In the genomic region with DNA sequence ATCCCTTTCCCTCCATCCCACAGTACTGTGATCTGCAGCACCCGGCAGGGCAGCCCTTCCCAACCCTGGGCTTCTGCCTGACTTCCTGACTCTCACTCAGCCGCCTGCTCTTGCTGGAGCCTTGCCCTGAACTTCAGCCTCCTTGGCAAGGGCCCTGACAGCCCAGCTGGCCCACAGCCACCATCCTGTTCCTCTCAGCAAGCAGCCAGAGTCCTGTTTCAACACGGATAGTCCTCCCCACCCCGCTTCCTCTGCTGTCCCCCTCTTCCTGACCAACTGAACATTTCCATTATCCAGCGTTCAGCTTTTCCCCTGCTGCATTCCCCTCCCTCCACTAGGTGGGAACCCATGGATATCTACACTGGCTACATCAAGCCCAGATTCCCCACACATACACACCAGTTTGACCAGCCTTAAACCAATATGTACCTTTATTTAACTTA, we compare ENCODE assay signal across 8 cellular contexts.
DNase-seq lines count a peak whose midpoint lies in the region; ATAC-seq and TF ChIP-seq lines count a peak whose summit lies in the region.

No MANE protein-coding gene starts in this region.

- H3K27me3 ChIP-seq in lower lobe of right lung (ENCODE audit: low read depth) = no peaks in the 10 kb centered on the region
- H3K27me3 ChIP-seq in CD4-positive, alpha-beta T cell (ENCODE audit: control insufficient read depth, insufficient read depth, low read length) = no peaks in the 10 kb centered on the region

- no peaks in the 10 kb centered on the region for H3K36me3 Mint-ChIP-seq in dendritic cell treated with granulocyte-macrophage colony-stimulating factor and Interleukin-4, amounts not matched to agents 40 ng/mL and 50 ng/mL, for 4 days (ENCODE audit: low read depth)
- H3K36me3 Mint-ChIP-seq in CD4-positive, alpha-beta T cell (ENCODE audit: low read depth) = no peaks in the 10 kb centered on the region

- TF ChIP-seq CTCF in lower lobe of right lung (IDR thresholded peaks at IDR 0.05) = peak; percentile 54
- TF ChIP-seq CTCF in CD4-positive, alpha-beta T cell (IDR thresholded peaks at IDR 0.05) = no peak

- peaks cover 36% of the 10 kb centered on the region for H3K4me1 Mint-ChIP-seq in dendritic cell treated with granulocyte-macrophage colony-stimulating factor and Interleukin-4, amounts not matched to agents 40 ng/mL and 50 ng/mL, for 4 days (ENCODE audit: low read depth)
- peaks cover 19% of the 10 kb centered on the region for H3K4me1 Mint-ChIP-seq in CD4-positive, alpha-beta T cell (ENCODE audit: low read depth)

- intact Hi-C loops in dendritic cell treated with granulocyte-macrophage colony-stimulating factor and Interleukin-4, amounts not matched to agents 40 ng/mL and 50 ng/mL, for 4 days (cut with micrococcal nuclease) = no loop called here
- intact Hi-C loops in lower lobe of right lung (cut with DNase I) = no loop called here
- intact Hi-C loops in CD4-positive, alpha-beta T cell (cut with DNase I, micrococcal nuclease) = no loop called here

- DNase-seq in DMS79 (lab: John Stamatoyannopoulos, UW) (peak; percentile 3), NCI-H2196 treated with DMSO at 0.1 percent for 48 hours (lab: John Stamatoyannopoulos, UW; ENCODE audit: unreplicated experiment) (peak; percentile 78), lower lobe of right lung (peak; percentile 93), ureter (ENCODE audit: low spot score) (peak; percentile 93)
- DNase-seq in CD4-positive, alpha-beta T cell = no peak

- H3K4me3 Mint-ChIP-seq in dendritic cell treated with granulocyte-macrophage colony-stimulating factor and Interleukin-4, amounts not matched to agents 40 ng/mL and 50 ng/mL, for 4 days = no peak overlapping the region
- H3K4me3 Mint-ChIP-seq in CD4-positive, alpha-beta T cell = no peak overlapping the region

- H3K27me3 Mint-ChIP-seq in dendritic cell treated with granulocyte-macrophage colony-stimulating factor and Interleukin-4, amounts not matched to agents 40 ng/mL and 50 ng/mL, for 4 days = no peaks in the 10 kb centered on the region
- no peaks in the 10 kb centered on the region for H3K27me3 Mint-ChIP-seq in CD4-positive, alpha-beta T cell

- H3K27ac Mint-ChIP-seq in dendritic cell treated with granulocyte-macrophage colony-stimulating factor and Interleukin-4, amounts not matched to agents 40 ng/mL and 50 ng/mL, for 4 days = peak overlapping the region; percentile 76
- H3K27ac Mint-ChIP-seq in CD4-positive, alpha-beta T cell = no peak overlapping the region

- peak overlapping the region; percentile 84 for H3K27ac ChIP-seq in lower lobe of right lung
- H3K27ac ChIP-seq in CD4-positive, alpha-beta T cell (ENCODE audit: low read depth, low read length) = no peak overlapping the region

- no peaks in the 10 kb centered on the region for H3K9me3 Mint-ChIP-seq in dendritic cell treated with granulocyte-macrophage colony-stimulating factor and Interleukin-4, amounts not matched to agents 40 ng/mL and 50 ng/mL, for 4 days
- H3K9me3 Mint-ChIP-seq in CD4-positive, alpha-beta T cell = no peaks in the 10 kb centered on the region

- POLR2A ChIA-PET in CD4-positive, alpha-beta T cell (lab: Charles Lee) = no interaction called here

- peak overlapping the region; percentile 12 for H3K4me3 ChIP-seq in lower lobe of right lung

- peak; percentile 94 to 95 for ATAC-seq in lower lobe of right lung
- no peak for ATAC-seq in HG02884 (IDR thresholded peaks at IDR 0.05; ENCODE audit: unreplicated experiment)
- ATAC-seq in GM21723 (IDR thresholded peaks at IDR 0.05; ENCODE audit: unreplicated experiment) = no peak
- ATAC-seq in CD4-positive, alpha-beta T cell (ENCODE audit: poor library complexity) = no peak

- H3K36me3 ChIP-seq in lower lobe of right lung = no peaks in the 10 kb centered on the region

- CTCF ChIA-PET in CD4-positive, alpha-beta T cell (lab: Charles Lee) = no interaction called here

- no peaks in the 10 kb centered on the region for H3K9me3 ChIP-seq in lower lobe of right lung
- no peaks in the 10 kb centered on the region for H3K9me3 ChIP-seq in CD4-positive, alpha-beta T cell (ENCODE audit: control insufficient read depth, low read length)

- H3K4me1 ChIP-seq in lower lobe of right lung = peaks cover 28% of the 10 kb centered on the region

Comparison
In these comparisons a context has a peak if more than half of its experiments do, and no peak if none do; other contexts are left out.
1. DNase-seq: peak in DMS79 (single experiment), NCI-H2196 treated with DMSO at 0.1 percent for 48 hours (single experiment), lower lobe of right lung (single experiment) and ureter (single experiment); none in CD4-positive, alpha-beta T cell (0 of 10).
2. ATAC-seq: peak in lower lobe of right lung (2 of 2); none in HG02884 (single experiment), GM21723 (single experiment) and CD4-positive, alpha-beta T cell (single experiment).